19 cellular contexts compared by ENCODE assay signal in the genomic region with DNA sequence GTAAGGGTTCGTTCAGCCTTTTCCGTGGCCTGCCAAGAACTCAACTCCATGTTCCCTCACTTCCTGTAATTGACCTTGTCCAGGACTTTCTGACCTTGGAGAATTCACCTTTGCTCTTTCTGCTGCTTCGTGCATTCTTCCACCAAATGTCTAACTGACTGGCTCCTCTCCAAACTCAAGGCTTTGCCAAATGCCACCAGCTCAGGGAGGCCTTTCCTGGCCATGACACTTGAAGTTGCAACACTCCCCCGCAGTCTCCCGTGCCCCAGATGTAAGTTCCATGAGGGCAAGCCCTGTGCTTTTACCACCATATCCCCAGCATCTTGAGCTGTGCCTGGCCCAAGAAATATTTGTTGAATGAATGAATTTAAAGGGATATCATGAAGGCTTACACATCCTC.
A peak's percentile ranks its signal among the peaks of the same experiment; 100 is the strongest.
DNase-seq lines count a peak whose midpoint lies in the region; FAIRE-seq and TF ChIP-seq lines count a peak whose summit lies in the region.
"Had no signal": no experiment of that assay in that cellular context is flagged by ENCODE, and none has a peak within 500 bp of the region (broad histone marks: within the 10 kb centered on the region; RNA-seq: fewer than 3 reads in every experiment).

No MANE protein-coding gene starts in this region.

- no peak overlapping the region for H2BK15ac ChIP-seq in H9 (ENCODE audit: low read depth, low read length)

- H3K4ac ChIP-seq in H9 (ENCODE audit: low read depth, low read length), result no peak overlapping the region

- no peaks in the 10 kb centered on the region for H3K23me2 ChIP-seq in H9 (ENCODE audit: insufficient read length, low read depth, low read length, poor library complexity, severe bottlenecking)

- H2BK120ac ChIP-seq in H9 (ENCODE audit: low read depth, low read length, poor library complexity, severe bottlenecking), result no peak overlapping the region

- H3K4me3 ChIP-seq in astrocyte (ENCODE audit: insufficient read depth, low read depth, low read length), result no peak overlapping the region
- H3K4me3 ChIP-seq in muscle layer of duodenum (ENCODE audit: low read depth in 1 of 2, low read length in 2 of 2), result no peak overlapping the region
- no peak overlapping the region for H3K4me3 ChIP-seq in thyroid gland (replicated peaks in 1 of 3)
- no peak overlapping the region for H3K4me3 ChIP-seq in HAP-1

- H2AFZ ChIP-seq in H9 (ENCODE audit: low read length) (no peak overlapping the region), astrocyte (ENCODE audit: low read depth, low read length) (no peak overlapping the region)

- no peak overlapping the region for H3K27ac ChIP-seq in H9 (ENCODE audit: insufficient read length, low read depth, low read length)
- no peak overlapping the region for H3K27ac ChIP-seq in astrocyte (ENCODE audit: low read depth, low read length)
- H3K27ac ChIP-seq in muscle layer of duodenum (ENCODE audit: low read length), result peak overlapping the region; percentile 24
- peak overlapping the region in 2 of 3 donors; percentile 57 to 75 for H3K27ac ChIP-seq in thyroid gland
- H3K27ac ChIP-seq: HL-60 had no signal

- H4K20me1 ChIP-seq in H9 (ENCODE audit: control insufficient read depth, insufficient read depth, insufficient read length) (no peaks in the 10 kb centered on the region), astrocyte (ENCODE audit: insufficient read depth, low read length) (peaks cover 74% of the 10 kb centered on the region)

- no peak overlapping the region for H3K56ac ChIP-seq in H9 (ENCODE audit: insufficient read length, low read depth, low read length)

- H3K4me2 ChIP-seq in H9 (ENCODE audit: insufficient read depth, insufficient read length, low read length) (no peak overlapping the region), astrocyte (ENCODE audit: low read length) (no peak overlapping the region)

- no peak for FAIRE-seq in astrocyte (lab: Jason Lieb, UNC)

- no peak overlapping the region for H2BK20ac ChIP-seq in H9 (ENCODE audit: low read depth, low read length, poor library complexity, severe bottlenecking)

- H3K14ac ChIP-seq in H9 (ENCODE audit: insufficient read depth, low read length), result no peak overlapping the region

- H3K36me3 Mint-ChIP-seq in H9 (ENCODE audit: insufficient read depth in 1 of 3, low read depth in 3 of 3) (peaks cover 0 to 4% (median 4%) of the 10 kb centered on the region in 3 experiments; a peak in 5 of 7 replicates), astrocyte (ENCODE audit: low read depth, unreplicated experiment) (peaks cover 45% of the 10 kb centered on the region)
- H3K36me3 Mint-ChIP-seq in activated T-helper 2 cell treated with anti-CD3 and anti-CD28 coated beads, Interferon-gamma antibody, Interleukin-2, Interleukin-4, amounts not matched to agents 10 μg/mL and 5 μg/mL and 100 μg/mL, durations not matched to agents 14 hours and 24 hours and 36 hours (ENCODE audit: low read depth), result no peaks in the 10 kb centered on the region
- H3K36me3 Mint-ChIP-seq: CD4-positive, alpha-beta memory T cell had no signal

- H2AK5ac ChIP-seq in H9 (ENCODE audit: insufficient read length, low read length), result no peak overlapping the region

- in situ Hi-C loops in HAP-1 (cut with MboI; ENCODE audit: low sequenced_read_pairs), result no loop called here

- H3K18ac ChIP-seq in H9 (ENCODE audit: insufficient read length, low read depth, low read length), result no peak overlapping the region

- TF ChIP-seq CTCF in H9 (conservative IDR thresholded peaks at IDR 0.05) (no peak), astrocyte (IDR thresholded peaks at IDR 0.05; ENCODE audit: insufficient read depth, low read depth, low read length) (no peak), thyroid gland (IDR thresholded peaks at IDR 0.05) (no peak)

- no peak overlapping the region for H4K91ac ChIP-seq in H9 (ENCODE audit: insufficient read length, low read depth, low read length)

- H2BK5ac ChIP-seq in H9 (ENCODE audit: insufficient read length, low read length), result no peak overlapping the region

- no peak overlapping the region for H3K23ac ChIP-seq in H9 (ENCODE audit: insufficient read length, low read depth, low read length)

- H3K4me3 Mint-ChIP-seq in H9, result no peak overlapping the region
- no peak overlapping the region for H3K4me3 Mint-ChIP-seq in astrocyte (ENCODE audit: unreplicated experiment)
- H3K4me3 Mint-ChIP-seq in activated T-helper 2 cell treated with anti-CD3 and anti-CD28 coated beads, Interferon-gamma antibody, Interleukin-2, Interleukin-4, amounts not matched to agents 10 μg/mL and 5 μg/mL and 100 μg/mL, durations not matched to agents 14 hours and 24 hours and 36 hours (ENCODE audit: low read depth), result no peak overlapping the region
- H3K4me3 Mint-ChIP-seq: B cell; CD4-positive, alpha-beta memory T cell had no signal

- no peaks in the 10 kb centered on the region for H3K79me1 ChIP-seq in H9 (ENCODE audit: insufficient read depth, low read depth, low read length, poor library complexity, severe bottlenecking)

- H3K27me3 Mint-ChIP-seq in H9 (ENCODE audit: low read depth) (no peaks in the 10 kb centered on the region; the same call in 1 of the 2 replicates), astrocyte (ENCODE audit: low read depth, unreplicated experiment) (no peaks in the 10 kb centered on the region)
- peaks cover 1% of the 10 kb centered on the region for H3K27me3 Mint-ChIP-seq in activated T-helper 2 cell treated with anti-CD3 and anti-CD28 coated beads, Interferon-gamma antibody, Interleukin-2, Interleukin-4, amounts not matched to agents 10 μg/mL and 5 μg/mL and 100 μg/mL, durations not matched to agents 14 hours and 24 hours and 36 hours (ENCODE audit: low read depth)
- H3K27me3 Mint-ChIP-seq: B cell had no signal

- H3K9me3 ChIP-seq in H9 (ENCODE audit: control insufficient read depth, low read depth, low read length) (no peaks in the 10 kb centered on the region), astrocyte (ENCODE audit: insufficient read depth, low read depth, low read length) (no peaks in the 10 kb centered on the region), muscle layer of duodenum (ENCODE audit: control insufficient read depth in 1 of 2, low read length in 2 of 2) (no peaks in the 10 kb centered on the region), thyroid gland (no peaks in the 10 kb centered on the region), HAP-1 (no peaks in the 10 kb centered on the region)

- H3K9me3 Mint-ChIP-seq in H9 (no peaks in the 10 kb centered on the region; a peak in 1 of 5 replicates), astrocyte (ENCODE audit: unreplicated experiment) (no peaks in the 10 kb centered on the region)
- no peaks in the 10 kb centered on the region for H3K9me3 Mint-ChIP-seq in activated T-helper 2 cell treated with anti-CD3 and anti-CD28 coated beads, Interferon-gamma antibody, Interleukin-2, Interleukin-4, amounts not matched to agents 10 μg/mL and 5 μg/mL and 100 μg/mL, durations not matched to agents 14 hours and 24 hours and 36 hours
- H3K9me3 Mint-ChIP-seq: CD4-positive, alpha-beta memory T cell had no signal

- no peak overlapping the region for H2BK12ac ChIP-seq in H9 (ENCODE audit: insufficient read length, low read depth, low read length)

- H3K4me1 ChIP-seq in H9 (ENCODE audit: insufficient read depth, low read length) (0 out of 2 replicates have a peak, but pooled peaks cover 2% of the 10 kb centered on the region), astrocyte (ENCODE audit: insufficient read depth, low read length) (peaks cover 9% of the 10 kb centered on the region), muscle layer of duodenum (ENCODE audit: control insufficient read depth in 1 of 2, insufficient read depth in 2 of 2, low read length in 2 of 2) (peaks cover 0 to 4% of the 10 kb centered on the region in 2 donors), thyroid gland (peaks cover 30 to 50% of the 10 kb centered on the region in 2 donors), HAP-1 (no peaks in the 10 kb centered on the region)

- H3K79me2 ChIP-seq in H9 (ENCODE audit: insufficient read depth, low read length) (no peaks in the 10 kb centered on the region; the same call in 1 of the 2 replicates), astrocyte (ENCODE audit: insufficient read depth, low read length) (peaks cover 43% of the 10 kb centered on the region)

- H3K27ac Mint-ChIP-seq in H9 (peak overlapping the region in 2 of 3 experiments; percentile 42 to 61; a peak in 3 of 7 replicates), astrocyte (ENCODE audit: unreplicated experiment) (peak overlapping the region; percentile 70)
- no peak overlapping the region for H3K27ac Mint-ChIP-seq in activated T-helper 2 cell treated with anti-CD3 and anti-CD28 coated beads, Interferon-gamma antibody, Interleukin-2, Interleukin-4, amounts not matched to agents 10 μg/mL and 5 μg/mL and 100 μg/mL, durations not matched to agents 14 hours and 24 hours and 36 hours
- H3K27ac Mint-ChIP-seq: B cell; CD4-positive, alpha-beta memory T cell had no signal

- H3K36me3 ChIP-seq in astrocyte (ENCODE audit: insufficient read depth, low read length) (peaks cover 7% of the 10 kb centered on the region), muscle layer of duodenum (ENCODE audit: control insufficient read depth in 1 of 2, insufficient read depth in 2 of 2, low read length in 2 of 2) (peaks cover 3 to 7% of the 10 kb centered on the region in 2 donors), thyroid gland (no peaks in the 10 kb centered on the region), HAP-1 (replicated peaks) (no peaks in the 10 kb centered on the region)

- H4K5ac ChIP-seq in H9 (ENCODE audit: insufficient read length, low read depth, low read length), result no peak overlapping the region

- WGBS in H9 (ENCODE audit: extremely low coverage, insufficient read length, low lambda C conversion rate), result no CpG with 5 or more reads among the region's 5 CpGs
- 58 to 62% methylated on average over 5 of the region's 5 CpGs for WGBS in thyroid gland, 2 donors

- intact Hi-C loops in thyroid gland (cut with DNase I), result no loop called here
- intact Hi-C loops in activated T-helper 2 cell treated with anti-CD3 and anti-CD28 coated beads, Interferon-gamma antibody, Interleukin-2, Interleukin-4, amounts not matched to agents 10 μg/mL and 5 μg/mL and 100 μg/mL, durations not matched to agents 14 hours and 24 hours and 36 hours (cut with micrococcal nuclease), result no loop called here

- H3K27me3 ChIP-seq in H9 (ENCODE audit: insufficient read depth, low read length) (no peaks in the 10 kb centered on the region; the same call in 1 of the 2 replicates), astrocyte (ENCODE audit: insufficient read depth, low read length) (no peaks in the 10 kb centered on the region), muscle layer of duodenum (ENCODE audit: low read depth, low read length) (no peaks in the 10 kb centered on the region), thyroid gland (no peaks in the 10 kb centered on the region), HAP-1 (ENCODE audit: low read depth) (no peaks in the 10 kb centered on the region; the same call in 1 of the 2 replicates)

- H3T11ph ChIP-seq in H9 (ENCODE audit: low read length), result no peak overlapping the region

- TF ChIP-seq POLR2A in thyroid gland (IDR thresholded peaks at IDR 0.05), result no peak

- DNase-seq in H9 (no peak), astrocyte (ENCODE audit: low read depth) (no peak), thyroid gland (peak; percentile 60 to 62), HAP-1 (ENCODE audit: low spot score in 2 of 2) (no peak), NCI-H2107 treated with DMSO at 0.1 percent for 48 hours (lab: John Stamatoyannopoulos, UW; ENCODE audit: unreplicated experiment) (no peak)
- DNase-seq in activated T-helper 2 cell treated with anti-CD3 and anti-CD28 coated beads, Interferon-gamma antibody, Interleukin-2, Interleukin-4, amounts not matched to agents 10 μg/mL and 5 μg/mL and 100 μg/mL, durations not matched to agents 14 hours and 24 hours and 36 hours (ENCODE audit: low spot score), result no peak
- DNase-seq: ACHN; CD4-positive, alpha-beta memory T cell; GF-D8; KBM-7; NCI-H1105; NCI-H1694 treated with DMSO at 0.1 percent for 48 hours; NCI-H2171; NCI-H446 treated with DMSO at 0.1 percent for 48 hours; NCI-H748 treated with DMSO at 0.1 percent for 48 hours; SIG-M5 had no signal

- H4K8ac ChIP-seq in H9 (replicated peaks; ENCODE audit: insufficient read length, low read depth, low read length), result no peak overlapping the region

- H3K4me1 Mint-ChIP-seq in H9 (peaks cover 10 to 14% of the 10 kb centered on the region in 2 experiments), astrocyte (ENCODE audit: low read depth, unreplicated experiment) (peaks cover 19% of the 10 kb centered on the region)
- peaks cover 5% of the 10 kb centered on the region for H3K4me1 Mint-ChIP-seq in activated T-helper 2 cell treated with anti-CD3 and anti-CD28 coated beads, Interferon-gamma antibody, Interleukin-2, Interleukin-4, amounts not matched to agents 10 μg/mL and 5 μg/mL and 100 μg/mL, durations not matched to agents 14 hours and 24 hours and 36 hours (ENCODE audit: low read depth)
- H3K4me1 Mint-ChIP-seq: B cell had no signal

- H3K9ac ChIP-seq in H9 (ENCODE audit: extremely low read depth, insufficient read length, low read length), result no peak overlapping the region
- H3K9ac ChIP-seq in astrocyte (ENCODE audit: low read length), result no peak overlapping the region

Comparison
In these comparisons a context has a peak if more than half of its experiments do, and no peak if none do; other contexts are left out.
1. DNase-seq: peak in thyroid gland (2 of 2); none in H9 (single experiment), astrocyte (single experiment), HAP-1 (0 of 2), activated T-helper 2 cell treated with anti-CD3 and anti-CD28 coated beads, Interferon-gamma antibody, Interleukin-2, Interleukin-4, amounts not matched to agents 10 μg/mL and 5 μg/mL and 100 μg/mL, durations not matched to agents 14 hours and 24 hours and 36 hours (single experiment) and NCI-H2107 treated with DMSO at 0.1 percent for 48 hours (single experiment).
2. H3K27ac ChIP-seq: peak in muscle layer of duodenum (single experiment) and thyroid gland (2 of 3); none in H9 (single experiment) and astrocyte (single experiment).